In the genomic region with DNA sequence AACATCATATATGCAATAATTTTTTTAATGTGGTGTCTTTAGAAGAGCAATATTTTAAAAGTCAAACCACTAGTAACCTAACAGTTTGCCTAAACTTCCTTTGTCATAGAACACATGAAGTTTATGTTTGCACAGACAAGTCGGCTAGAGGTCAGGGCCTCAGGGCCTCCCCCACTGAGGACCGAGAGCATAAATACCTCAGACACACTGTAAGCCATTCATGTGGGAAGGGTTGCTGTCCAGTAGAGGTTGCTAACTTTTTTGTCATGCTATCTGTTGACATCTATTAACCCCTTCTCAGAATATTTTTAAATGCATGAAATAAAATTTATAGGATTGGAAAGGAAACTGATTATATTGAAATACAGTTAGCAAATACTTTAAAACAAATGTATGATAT, we compare ENCODE assay signal across 1 cellular context.
TF ChIP-seq lines count a peak whose summit lies in the region.

No MANE protein-coding gene starts in this region.

TF ChIP-seq in HepG2, 621 proteins besides CTCF, POLR2A, EP300 and RAD21 (continued from another document):
- TF ChIP-seq, protein P1, sequence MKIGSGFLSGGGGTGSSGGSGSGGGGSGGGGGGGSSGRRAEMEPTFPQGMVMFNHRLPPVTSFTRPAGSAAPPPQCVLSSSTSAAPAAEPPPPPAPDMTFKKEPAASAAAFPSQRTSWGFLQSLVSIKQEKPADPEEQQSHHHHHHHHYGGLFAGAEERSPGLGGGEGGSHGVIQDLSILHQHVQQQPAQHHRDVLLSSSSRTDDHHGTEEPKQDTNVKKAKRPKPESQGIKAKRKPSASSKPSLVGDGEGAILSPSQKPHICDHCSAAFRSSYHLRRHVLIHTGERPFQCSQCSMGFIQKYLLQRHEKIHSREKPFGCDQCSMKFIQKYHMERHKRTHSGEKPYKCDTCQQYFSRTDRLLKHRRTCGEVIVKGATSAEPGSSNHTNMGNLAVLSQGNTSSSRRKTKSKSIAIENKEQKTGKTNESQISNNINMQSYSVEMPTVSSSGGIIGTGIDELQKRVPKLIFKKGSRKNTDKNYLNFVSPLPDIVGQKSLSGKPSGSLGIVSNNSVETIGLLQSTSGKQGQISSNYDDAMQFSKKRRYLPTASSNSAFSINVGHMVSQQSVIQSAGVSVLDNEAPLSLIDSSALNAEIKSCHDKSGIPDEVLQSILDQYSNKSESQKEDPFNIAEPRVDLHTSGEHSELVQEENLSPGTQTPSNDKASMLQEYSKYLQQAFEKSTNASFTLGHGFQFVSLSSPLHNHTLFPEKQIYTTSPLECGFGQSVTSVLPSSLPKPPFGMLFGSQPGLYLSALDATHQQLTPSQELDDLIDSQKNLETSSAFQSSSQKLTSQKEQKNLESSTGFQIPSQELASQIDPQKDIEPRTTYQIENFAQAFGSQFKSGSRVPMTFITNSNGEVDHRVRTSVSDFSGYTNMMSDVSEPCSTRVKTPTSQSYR (CRISPR knock-in tag; IDR thresholded peaks at IDR 0.05; ENCODE audit: borderline replicate concordance): peak; percentile 64; the same call in 1 of the 2 replicates
- TF ChIP-seq CCAR2 (optimal IDR thresholded peaks at IDR 0.05; ENCODE audit: low read depth, low read length): no peak
- TF ChIP-seq AKAP8 (CRISPR knock-in tag; IDR thresholded peaks at IDR 0.05): no peak
- peak; percentile 81 for TF ChIP-seq ZNF652 (CRISPR knock-in tag; IDR thresholded peaks at IDR 0.05; ENCODE audit: borderline replicate concordance, low read depth)
- TF ChIP-seq, protein P2, sequence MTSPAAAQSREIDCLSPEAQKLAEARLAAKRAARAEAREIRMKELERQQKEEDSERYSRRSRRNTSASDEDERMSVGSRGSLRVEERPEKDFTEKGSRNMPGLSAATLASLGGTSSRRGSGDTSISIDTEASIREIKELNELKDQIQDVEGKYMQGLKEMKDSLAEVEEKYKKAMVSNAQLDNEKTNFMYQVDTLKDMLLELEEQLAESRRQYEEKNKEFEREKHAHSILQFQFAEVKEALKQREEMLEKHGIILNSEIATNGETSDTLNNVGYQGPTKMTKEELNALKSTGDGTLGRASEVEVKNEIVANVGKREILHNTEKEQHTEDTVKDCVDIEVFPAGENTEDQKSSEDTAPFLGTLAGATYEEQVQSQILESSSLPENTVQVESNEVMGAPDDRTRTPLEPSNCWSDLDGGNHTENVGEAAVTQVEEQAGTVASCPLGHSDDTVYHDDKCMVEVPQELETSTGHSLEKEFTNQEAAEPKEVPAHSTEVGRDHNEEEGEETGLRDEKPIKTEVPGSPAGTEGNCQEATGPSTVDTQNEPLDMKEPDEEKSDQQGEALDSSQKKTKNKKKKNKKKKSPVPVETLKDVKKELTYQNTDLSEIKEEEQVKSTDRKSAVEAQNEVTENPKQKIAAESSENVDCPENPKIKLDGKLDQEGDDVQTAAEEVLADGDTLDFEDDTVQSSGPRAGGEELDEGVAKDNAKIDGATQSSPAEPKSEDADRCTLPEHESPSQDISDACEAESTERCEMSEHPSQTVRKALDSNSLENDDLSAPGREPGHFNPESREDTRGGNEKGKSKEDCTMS (CRISPR knock-in tag; conservative IDR thresholded peaks at IDR 0.05): no peak
- TF ChIP-seq, protein P3, sequence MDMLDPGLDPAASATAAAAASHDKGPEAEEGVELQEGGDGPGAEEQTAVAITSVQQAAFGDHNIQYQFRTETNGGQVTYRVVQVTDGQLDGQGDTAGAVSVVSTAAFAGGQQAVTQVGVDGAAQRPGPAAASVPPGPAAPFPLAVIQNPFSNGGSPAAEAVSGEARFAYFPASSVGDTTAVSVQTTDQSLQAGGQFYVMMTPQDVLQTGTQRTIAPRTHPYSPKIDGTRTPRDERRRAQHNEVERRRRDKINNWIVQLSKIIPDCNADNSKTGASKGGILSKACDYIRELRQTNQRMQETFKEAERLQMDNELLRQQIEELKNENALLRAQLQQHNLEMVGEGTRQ (IDR thresholded peaks at IDR 0.05; ENCODE audit: low read depth, low read length): no peak
- TF ChIP-seq, protein P3 (CRISPR knock-in tag; IDR thresholded peaks at IDR 0.05; ENCODE audit: borderline replicate concordance): no peak
- TF ChIP-seq ZNF264 (CRISPR knock-in tag; IDR thresholded peaks at IDR 0.05): no peak
- TF ChIP-seq, protein P4, sequence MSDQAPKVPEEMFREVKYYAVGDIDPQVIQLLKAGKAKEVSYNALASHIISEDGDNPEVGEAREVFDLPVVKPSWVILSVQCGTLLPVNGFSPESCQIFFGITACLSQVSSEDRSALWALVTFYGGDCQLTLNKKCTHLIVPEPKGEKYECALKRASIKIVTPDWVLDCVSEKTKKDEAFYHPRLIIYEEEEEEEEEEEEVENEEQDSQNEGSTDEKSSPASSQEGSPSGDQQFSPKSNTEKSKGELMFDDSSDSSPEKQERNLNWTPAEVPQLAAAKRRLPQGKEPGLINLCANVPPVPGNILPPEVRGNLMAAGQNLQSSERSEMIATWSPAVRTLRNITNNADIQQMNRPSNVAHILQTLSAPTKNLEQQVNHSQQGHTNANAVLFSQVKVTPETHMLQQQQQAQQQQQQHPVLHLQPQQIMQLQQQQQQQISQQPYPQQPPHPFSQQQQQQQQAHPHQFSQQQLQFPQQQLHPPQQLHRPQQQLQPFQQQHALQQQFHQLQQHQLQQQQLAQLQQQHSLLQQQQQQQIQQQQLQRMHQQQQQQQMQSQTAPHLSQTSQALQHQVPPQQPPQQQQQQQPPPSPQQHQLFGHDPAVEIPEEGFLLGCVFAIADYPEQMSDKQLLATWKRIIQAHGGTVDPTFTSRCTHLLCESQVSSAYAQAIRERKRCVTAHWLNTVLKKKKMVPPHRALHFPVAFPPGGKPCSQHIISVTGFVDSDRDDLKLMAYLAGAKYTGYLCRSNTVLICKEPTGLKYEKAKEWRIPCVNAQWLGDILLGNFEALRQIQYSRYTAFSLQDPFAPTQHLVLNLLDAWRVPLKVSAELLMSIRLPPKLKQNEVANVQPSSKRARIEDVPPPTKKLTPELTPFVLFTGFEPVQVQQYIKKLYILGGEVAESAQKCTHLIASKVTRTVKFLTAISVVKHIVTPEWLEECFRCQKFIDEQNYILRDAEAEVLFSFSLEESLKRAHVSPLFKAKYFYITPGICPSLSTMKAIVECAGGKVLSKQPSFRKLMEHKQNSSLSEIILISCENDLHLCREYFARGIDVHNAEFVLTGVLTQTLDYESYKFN (CRISPR knock-in tag; conservative IDR thresholded peaks at IDR 0.05): peak; percentile 28; the same call in 1 of the 2 replicates
